1 cellular context compared by ENCODE assay signal in genomic region chr2:191291471-191291870, GRCh38.
TF ChIP-seq lines count a peak whose summit lies in the region.

No MANE protein-coding gene starts in this region.

TF ChIP-seq in WTC11, 78 proteins besides CTCF, POLR2A, EP300 and RAD21:
- no peak for TF ChIP-seq NR2C2 (CRISPR knock-in tag; IDR thresholded peaks at IDR 0.05)
- no peak for TF ChIP-seq ZNF232 (CRISPR knock-in tag; IDR thresholded peaks at IDR 0.05)
- TF ChIP-seq FOXJ3 (CRISPR knock-in tag; IDR thresholded peaks at IDR 0.05; ENCODE audit: borderline replicate concordance), result no peak
- TF ChIP-seq ZSCAN18 (CRISPR knock-in tag; IDR thresholded peaks at IDR 0.05), result no peak
- TF ChIP-seq HMGXB4 (CRISPR knock-in tag; IDR thresholded peaks at IDR 0.05), result no peak
- no peak for TF ChIP-seq SMAD4 (CRISPR knock-in tag; IDR thresholded peaks at IDR 0.05)
- no peak for TF ChIP-seq IRF2 (CRISPR knock-in tag; IDR thresholded peaks at IDR 0.05; ENCODE audit: borderline replicate concordance, low read depth)
- no peak for TF ChIP-seq TCF7 (CRISPR knock-in tag; IDR thresholded peaks at IDR 0.05; ENCODE audit: low read depth)
- no peak for TF ChIP-seq USF1 (CRISPR knock-in tag; IDR thresholded peaks at IDR 0.05)
- TF ChIP-seq, protein P1, sequence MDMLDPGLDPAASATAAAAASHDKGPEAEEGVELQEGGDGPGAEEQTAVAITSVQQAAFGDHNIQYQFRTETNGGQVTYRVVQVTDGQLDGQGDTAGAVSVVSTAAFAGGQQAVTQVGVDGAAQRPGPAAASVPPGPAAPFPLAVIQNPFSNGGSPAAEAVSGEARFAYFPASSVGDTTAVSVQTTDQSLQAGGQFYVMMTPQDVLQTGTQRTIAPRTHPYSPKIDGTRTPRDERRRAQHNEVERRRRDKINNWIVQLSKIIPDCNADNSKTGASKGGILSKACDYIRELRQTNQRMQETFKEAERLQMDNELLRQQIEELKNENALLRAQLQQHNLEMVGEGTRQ (CRISPR knock-in tag; IDR thresholded peaks at IDR 0.05), result no peak
- no peak for TF ChIP-seq ZNF281 (CRISPR knock-in tag; IDR thresholded peaks at IDR 0.05)
- TF ChIP-seq ZNF219 (CRISPR knock-in tag; IDR thresholded peaks at IDR 0.05; ENCODE audit: borderline replicate concordance), result no peak
- no peak for TF ChIP-seq JAZF1 (CRISPR knock-in tag; IDR thresholded peaks at IDR 0.05)
- TF ChIP-seq, protein P2, sequence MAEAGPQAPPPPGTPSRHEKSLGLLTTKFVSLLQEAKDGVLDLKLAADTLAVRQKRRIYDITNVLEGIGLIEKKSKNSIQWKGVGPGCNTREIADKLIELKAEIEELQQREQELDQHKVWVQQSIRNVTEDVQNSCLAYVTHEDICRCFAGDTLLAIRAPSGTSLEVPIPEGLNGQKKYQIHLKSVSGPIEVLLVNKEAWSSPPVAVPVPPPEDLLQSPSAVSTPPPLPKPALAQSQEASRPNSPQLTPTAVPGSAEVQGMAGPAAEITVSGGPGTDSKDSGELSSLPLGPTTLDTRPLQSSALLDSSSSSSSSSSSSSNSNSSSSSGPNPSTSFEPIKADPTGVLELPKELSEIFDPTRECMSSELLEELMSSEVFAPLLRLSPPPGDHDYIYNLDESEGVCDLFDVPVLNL (CRISPR knock-in tag; IDR thresholded peaks at IDR 0.05; ENCODE audit: borderline replicate concordance, low read depth), result no peak
